ENCODE assay signal across 36 cellular contexts in the genomic region with DNA sequence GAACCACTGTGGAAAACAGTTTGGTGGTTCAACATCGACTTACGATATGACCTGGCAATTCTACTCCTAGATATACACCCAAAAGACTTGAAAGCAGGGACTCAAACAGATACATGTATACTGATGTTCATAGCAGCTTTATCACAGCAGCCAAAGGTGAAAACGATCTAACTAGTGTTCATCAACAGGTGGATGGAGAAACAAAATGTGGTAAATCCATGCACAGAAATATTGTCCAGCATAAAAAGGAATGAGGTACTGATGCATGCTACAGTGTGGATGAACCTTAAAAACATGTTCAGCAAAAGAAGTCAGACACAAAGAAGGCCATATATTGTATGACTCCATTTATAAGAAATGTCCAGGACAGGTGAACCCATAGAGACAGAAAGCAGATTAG. TPM values are rescaled to one million over a fixed set of nuclear protein-coding genes. Genes with fewer than 3 reads are reported as not detected.
"Had no signal": no experiment of that assay in that cellular context is flagged by ENCODE, and none has a peak within 500 bp of the region (broad histone marks: within the 10 kb centered on the region; RNA-seq: fewer than 3 reads in every experiment).

No MANE protein-coding gene starts in this region.

- H3K4me3 ChIP-seq: MG63 had no signal

- DNase-seq: Karpas-422, Kasumi-1, MG63, MM.1S, MV-4-11, NCI-H1048, NCI-H1092, NCI-H1092 treated with DMSO at 0.1 percent for 48 hours, NCI-H1105, NCI-H1105 treated with DMSO at 0.1 percent for 48 hours, NCI-H1417 treated with DMSO at 0.1 percent for 48 hours, NCI-H1436, NCI-H1436 treated with DMSO at 0.1 percent for 48 hours, NCI-H146, NCI-H1694, NCI-H1694 treated with DMSO at 0.1 percent for 48 hours, NCI-H187, NCI-H187 treated with DMSO at 0.1 percent for 48 hours, NCI-H1930, NCI-H2029, NCI-H2029 treated with DMSO at 0.1 percent for 48 hours, NCI-H2081, NCI-H2081 treated with DMSO at 0.1 percent for 48 hours, NCI-H2107, NCI-H2171, NCI-H2171 treated with DMSO at 0.1 percent for 48 hours, NCI-H2227 treated with DMSO at 0.1 percent for 48 hours, NCI-H226, NCI-H345, NCI-H446, NCI-H446 treated with DMSO at 0.1 percent for 48 hours, NCI-H510A, NCI-H510A treated with DMSO at 0.1 percent for 48 hours had no signal

- H3K9me3 ChIP-seq: MG63 had no signal

- H3K27me3 ChIP-seq: MG63 had no signal

- H3K36me3 ChIP-seq: MG63 had no signal

RNA-seq across cellular contexts. Expression of a gene that starts 36.3 kb away (rescaled TPM):
- total RNA-seq: LHCN-M2, M059J, MCF 10A had no signal
